5 cellular contexts compared by ENCODE assay signal in the genomic region with DNA sequence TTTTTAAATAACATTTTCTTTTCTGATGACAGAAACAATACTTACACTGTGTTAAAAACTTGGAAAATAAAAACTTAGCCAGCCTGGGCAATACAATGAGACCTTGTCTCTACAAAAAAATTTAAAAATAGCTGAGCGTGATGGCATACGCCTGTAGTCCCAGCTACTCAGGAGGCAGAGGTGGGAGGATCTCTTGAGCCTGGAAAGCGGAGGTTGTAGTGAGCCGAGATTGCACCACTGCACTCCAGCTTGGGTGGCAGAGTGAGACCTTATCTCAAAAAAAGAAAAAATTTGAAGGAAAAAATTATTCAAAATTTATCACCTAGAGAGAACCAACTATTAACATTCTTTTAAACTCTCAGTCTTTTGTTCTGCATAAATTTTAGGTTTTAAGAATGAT. TPM values are rescaled to one million over a fixed set of nuclear protein-coding genes. Genes with fewer than 3 reads are reported as not detected.
"Had no signal": no experiment of that assay in that cellular context is flagged by ENCODE, and none has a peak within 500 bp of the region (broad histone marks: within the 10 kb centered on the region; RNA-seq: fewer than 3 reads in every experiment).

No MANE protein-coding gene starts in this region.

- H3K4me3 Mint-ChIP-seq: HFFc6, IgD-negative memory B cell had no signal

- H3K27me3 Mint-ChIP-seq: IgD-negative memory B cell had no signal

- H3K9me3 Mint-ChIP-seq: HFFc6 had no signal

- H3K27ac ChIP-seq: HL-60 had no signal

- DNase-seq: GOT3, H7, HFFc6 had no signal

- H3K27ac Mint-ChIP-seq: IgD-negative memory B cell had no signal

RNA-seq across cellular contexts. Expression of a gene that starts 4.9 kb away (rescaled TPM):
- polyA plus RNA-seq: IgD-negative memory B cell had no signal
